Comparison of ENCODE assay signal across 11 cellular contexts in genomic region chr18:45571714-45572113, GRCh38. TPM values are rescaled to one million over a fixed set of nuclear protein-coding genes. Genes with fewer than 3 reads are reported as not detected.
DNase-seq lines count a peak whose midpoint lies in the region; ATAC-seq, FAIRE-seq and TF ChIP-seq lines count a peak whose summit lies in the region.
"Had no signal": no experiment of that assay in that cellular context is flagged by ENCODE, and none has a peak within 500 bp of the region (broad histone marks: within the 10 kb centered on the region; RNA-seq: fewer than 3 reads in every experiment).

No MANE protein-coding gene starts in this region.

- DNase-seq in AG10803 (ENCODE audit: low read depth): no peak
- peak; percentile 8 for DNase-seq in GM19239 (ENCODE audit: insufficient read length, low spot score)
- peak; percentile 38 for DNase-seq in iPS-NIHi11 (ENCODE audit: low spot score)
- DNase-seq in central memory CD4-positive, alpha-beta T cell: no peak
- DNase-seq in NCI-H146 (lab: John Stamatoyannopoulos, UW): no peak
- DNase-seq in SJCRH30: no peak
- DNase-seq: KBM-7, left cardiac atrium had no signal

- H2AFZ ChIP-seq in OCI-LY3 (ENCODE audit: low read depth, low read length): no peak overlapping the region

- H3K4me2 ChIP-seq in OCI-LY3 (ENCODE audit: low read length): no peak overlapping the region

- no peaks in the 10 kb centered on the region for H3K36me3 ChIP-seq in OCI-LY3 (replicated peaks; ENCODE audit: low read depth, low read length)
- no peaks in the 10 kb centered on the region for H3K36me3 ChIP-seq in SJCRH30
- H3K36me3 ChIP-seq: right atrium auricular region had no signal

- H3K27me3 ChIP-seq in OCI-LY3 (ENCODE audit: low read depth, low read length): no peaks in the 10 kb centered on the region
- H3K27me3 ChIP-seq in SJCRH30: no peaks in the 10 kb centered on the region
- H3K27me3 ChIP-seq: right atrium auricular region had no signal

- TF ChIP-seq CTCF in AG10803 (conservative IDR thresholded peaks at IDR 0.05; ENCODE audit: low read length) (peak; percentile 31), OCI-LY3 (IDR thresholded peaks at IDR 0.05; ENCODE audit: low read depth, low read length) (peak; percentile 51)

- H3K27ac ChIP-seq in OCI-LY3 (ENCODE audit: low read length) (no peak overlapping the region), SJCRH30 (no peak overlapping the region)
- H3K27ac ChIP-seq: right atrium auricular region had no signal

- no peaks in the 10 kb centered on the region for H3K9me3 ChIP-seq in OCI-LY3 (ENCODE audit: insufficient read depth, low read length)
- H3K9me3 ChIP-seq in SJCRH30 (replicated peaks): no peaks in the 10 kb centered on the region
- H3K9me3 ChIP-seq: right atrium auricular region had no signal

- H3K4me1 ChIP-seq in OCI-LY3 (ENCODE audit: low read length) (peaks cover 6% of the 10 kb centered on the region; the same call in 1 of the 2 replicates), SJCRH30 (no peaks in the 10 kb centered on the region)

- no peak overlapping the region for H3K9ac ChIP-seq in OCI-LY3 (ENCODE audit: low read length)

- H3K79me2 ChIP-seq in OCI-LY3 (ENCODE audit: low read length): no peaks in the 10 kb centered on the region

- ATAC-seq in HG02840 (IDR thresholded peaks at IDR 0.05; ENCODE audit: low FRiP score, unreplicated experiment): no peak
- ATAC-seq: left cardiac atrium had no signal

- no peak for FAIRE-seq in GM19239 (lab: Jason Lieb, UNC)

- H4K20me1 ChIP-seq in OCI-LY3 (ENCODE audit: insufficient read depth, low read length): no peaks in the 10 kb centered on the region

- H3K4me3 ChIP-seq in AG10803 (ENCODE audit: low read length): no peak overlapping the region
- no peak overlapping the region for H3K4me3 ChIP-seq in OCI-LY3 (ENCODE audit: low read length)
- no peak overlapping the region for H3K4me3 ChIP-seq in SJCRH30
- H3K4me3 ChIP-seq: right atrium auricular region had no signal

RNA-seq across cellular contexts. Expression of gene SLC14A2, which starts 43.6 kb away (rescaled TPM):
- not detected in 2 replicates for total RNA-seq in SJCRH30 (2014; rRNA removed; shearing (Covaris generic))

Comparison
In these comparisons a context has a peak if more than half of its experiments do, and no peak if none do; other contexts are left out.
1. DNase-seq: peak in GM19239 (single experiment) and iPS-NIHi11 (single experiment); none in AG10803 (single experiment), central memory CD4-positive, alpha-beta T cell (single experiment), NCI-H146 (single experiment) and SJCRH30 (0 of 2).